ENCODE assay signal across 8 cellular contexts in the genomic region with DNA sequence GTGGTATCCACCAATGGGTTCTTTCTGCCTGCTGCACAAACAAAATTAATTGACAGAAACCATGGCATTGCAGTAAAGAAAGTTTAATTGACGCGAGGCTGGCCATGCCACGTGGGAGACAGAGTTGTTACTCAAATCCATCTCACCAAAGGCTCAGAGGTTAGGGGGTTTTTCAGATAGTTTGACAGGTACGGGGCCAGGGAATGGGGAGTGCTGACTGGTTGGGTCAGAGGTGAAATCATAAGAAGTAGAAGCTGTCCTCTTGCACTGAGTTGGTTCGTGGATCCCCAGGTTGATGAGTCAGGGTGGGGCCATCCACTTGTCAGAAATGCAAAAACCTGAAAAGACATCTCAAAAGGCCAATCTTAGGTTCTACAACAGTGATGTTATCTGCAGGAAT. TPM values are rescaled to one million over a fixed set of nuclear protein-coding genes. Genes with fewer than 3 reads are reported as not detected.
DNase-seq lines count a peak whose midpoint lies in the region; ATAC-seq and TF ChIP-seq lines count a peak whose summit lies in the region.

No MANE protein-coding gene starts in this region.

- peaks cover 39% of the 10 kb centered on the region for H3K4me1 Mint-ChIP-seq in activated T-cell treated with anti-CD3 and anti-CD28 coated beads, Interleukin-2, amount 50 U/mL, for 72 hours (ENCODE audit: low read depth)
- H3K4me1 Mint-ChIP-seq in naive B cell: peaks cover 18 to 36% (median 19%) of the 10 kb centered on the region in 3 donors
- H3K4me1 Mint-ChIP-seq in stimulated activated naive CD8-positive, alpha-beta T cell treated with anti-CD3 and anti-CD28 coated beads, Interleukin-15, amount 100 ng/mL, for 72 hours: peaks cover 27% of the 10 kb centered on the region

- H3K27ac Mint-ChIP-seq in activated T-cell treated with anti-CD3 and anti-CD28 coated beads, Interleukin-2, amount 50 U/mL, for 72 hours: peak overlapping the region; percentile 95
- peak overlapping the region in 4 of 6 donors; percentile 22 to 86 (median 72) for H3K27ac Mint-ChIP-seq in naive B cell
- peak overlapping the region in 1 of 2 donors; percentile 86 for H3K27ac Mint-ChIP-seq in stimulated activated naive CD8-positive, alpha-beta T cell treated with anti-CD3 and anti-CD28 coated beads, Interleukin-15, amount 100 ng/mL, for 72 hours

- ATAC-seq in activated T-cell treated with anti-CD3 and anti-CD28 coated beads, Interleukin-2, amount 50 U/mL, for 72 hours (replicated peaks in 1 of 2): peak; percentile 74 to 80
- ATAC-seq in naive B cell (ENCODE audit: low read depth in 2 of 2): no peak
- peak; percentile 80 for ATAC-seq in stimulated activated naive CD8-positive, alpha-beta T cell treated with anti-CD3 and anti-CD28 coated beads, Interleukin-15, amount 100 ng/mL, for 72 hours

- no peaks in the 10 kb centered on the region for H3K27me3 Mint-ChIP-seq in activated T-cell treated with anti-CD3 and anti-CD28 coated beads, Interleukin-2, amount 50 U/mL, for 72 hours (ENCODE audit: low read depth)
- H3K27me3 Mint-ChIP-seq in naive B cell: no peaks in the 10 kb centered on the region
- H3K27me3 Mint-ChIP-seq in stimulated activated naive CD8-positive, alpha-beta T cell treated with anti-CD3 and anti-CD28 coated beads, Interleukin-15, amount 100 ng/mL, for 72 hours: no peaks in the 10 kb centered on the region

- DNase-seq in activated T-cell treated with anti-CD3 and anti-CD28 coated beads for 48 hours (ENCODE audit: low read depth): peak; percentile 29
- DNase-seq in activated T-cell treated with anti-CD3 and anti-CD28 coated beads, Interleukin-2, amount 50 U/mL, for 1 hour: no peak
- peak; percentile 67 for DNase-seq in activated T-cell treated with anti-CD3 and anti-CD28 coated beads, Interleukin-2, amount 50 U/mL, for 72 hours
- DNase-seq in naive B cell: no peak
- DNase-seq in stimulated activated naive CD8-positive, alpha-beta T cell treated with anti-CD3 and anti-CD28 coated beads, Interleukin-15, amount 100 ng/mL, for 72 hours: peak; percentile 15 to 65
- no peak for DNase-seq in NCI-H510A treated with DMSO at 0.1 percent for 48 hours (lab: John Stamatoyannopoulos, UW)
- no peak for DNase-seq in GM10248 (ENCODE audit: extremely low spot score)
- no peak for DNase-seq in NCI-H2227 (lab: John Stamatoyannopoulos, UW; ENCODE audit: unreplicated experiment)

- no peak for TF ChIP-seq CTCF in GM10248 (IDR thresholded peaks at IDR 0.05; ENCODE audit: control extremely low read depth, extremely low read depth, low read depth, missing control alignments)

- POLR2A ChIA-PET in GM10248 (lab: Yijun Ruan, JAX): no interaction called here

- no peaks in the 10 kb centered on the region for H3K9me3 Mint-ChIP-seq in activated T-cell treated with anti-CD3 and anti-CD28 coated beads, Interleukin-2, amount 50 U/mL, for 72 hours
- H3K9me3 Mint-ChIP-seq in naive B cell: no peaks in the 10 kb centered on the region
- H3K9me3 Mint-ChIP-seq in stimulated activated naive CD8-positive, alpha-beta T cell treated with anti-CD3 and anti-CD28 coated beads, Interleukin-15, amount 100 ng/mL, for 72 hours: no peaks in the 10 kb centered on the region

- H3K4me3 Mint-ChIP-seq in activated T-cell treated with anti-CD3 and anti-CD28 coated beads, Interleukin-2, amount 50 U/mL, for 72 hours: peak overlapping the region; percentile 97 to 99
- H3K4me3 Mint-ChIP-seq in naive B cell: peak overlapping the region; percentile 92 to 99 (median 99)
- H3K4me3 Mint-ChIP-seq in stimulated activated naive CD8-positive, alpha-beta T cell treated with anti-CD3 and anti-CD28 coated beads, Interleukin-15, amount 100 ng/mL, for 72 hours: peak overlapping the region; percentile 98 to 99

- CTCF ChIA-PET in GM10248 (lab: Yijun Ruan, JAX): no interaction called here

- peaks cover 0 to 5% of the 10 kb centered on the region in 2 donors for H3K36me3 Mint-ChIP-seq in activated T-cell treated with anti-CD3 and anti-CD28 coated beads, Interleukin-2, amount 50 U/mL, for 72 hours (ENCODE audit: insufficient read depth in 2 of 2)
- H3K36me3 Mint-ChIP-seq in naive B cell: no peaks in the 10 kb centered on the region

RNA-seq across cellular contexts. Expression of gene TBCE, which starts 0.9 kb away (rescaled TPM):
- 10 to 100 TPM; 27.7 to 37.3 TPM for total RNA-seq in activated T-cell treated with anti-CD3 and anti-CD28 coated beads, Interleukin-2, amount 50 U/mL, for 72 hours
- polyA plus RNA-seq in naive B cell (ENCODE audit: low read depth in 6 of 6): 10 to 100 TPM in 5 of 6 donors, 1 to 10 TPM in 1; 8.5 to 23.7 (median 13.3) TPM

RNA-seq across cellular contexts. Expression of gene GGPS1, which starts 37.9 kb away (rescaled TPM):
- 10 to 100 TPM; 57.2 to 60.4 TPM for total RNA-seq in activated T-cell treated with anti-CD3 and anti-CD28 coated beads, Interleukin-2, amount 50 U/mL, for 72 hours
- 10 to 100 TPM; 36.2 to 72.9 (median 64.0) TPM for polyA plus RNA-seq in naive B cell (ENCODE audit: low read depth in 6 of 6)

RNA-seq across cellular contexts. Expression of gene ARID4B, which starts 38.3 kb away (rescaled TPM):
- total RNA-seq in activated T-cell treated with anti-CD3 and anti-CD28 coated beads, Interleukin-2, amount 50 U/mL, for 72 hours: 10 to 100 TPM; 65.5 to 68.4 TPM
- polyA plus RNA-seq in naive B cell (ENCODE audit: low read depth in 6 of 6): 100 to 1,000 TPM in 1 of 6 donors, 10 to 100 TPM in 5; 22.5 to 100 (median 59.7) TPM

Comparison
In these comparisons a context has a peak if more than half of its experiments do, and no peak if none do; other contexts are left out.
1. DNase-seq: peak in activated T-cell treated with anti-CD3 and anti-CD28 coated beads for 48 hours (single experiment), activated T-cell treated with anti-CD3 and anti-CD28 coated beads, Interleukin-2, amount 50 U/mL, for 72 hours (2 of 2) and stimulated activated naive CD8-positive, alpha-beta T cell treated with anti-CD3 and anti-CD28 coated beads, Interleukin-15, amount 100 ng/mL, for 72 hours (2 of 2); none in activated T-cell treated with anti-CD3 and anti-CD28 coated beads, Interleukin-2, amount 50 U/mL, for 1 hour (single experiment), naive B cell (single experiment), NCI-H510A treated with DMSO at 0.1 percent for 48 hours (single experiment), GM10248 (single experiment) and NCI-H2227 (single experiment).
2. ATAC-seq: peak in activated T-cell treated with anti-CD3 and anti-CD28 coated beads, Interleukin-2, amount 50 U/mL, for 72 hours (2 of 2) and stimulated activated naive CD8-positive, alpha-beta T cell treated with anti-CD3 and anti-CD28 coated beads, Interleukin-15, amount 100 ng/mL, for 72 hours (single experiment); none in naive B cell (0 of 2).
3. Peak in every context shown above with its lines, with median percentiles within 50 percentile points of each other: H3K4me3 Mint-ChIP-seq.